In genomic region chr11:84642500-84642899, GRCh38 we compare ENCODE assay signal across 25 cellular contexts.
DNase-seq lines count a peak whose midpoint lies in the region; ATAC-seq and TF ChIP-seq lines count a peak whose summit lies in the region.
"Had no signal": no experiment of that assay in that cellular context is flagged by ENCODE, and none has a peak within 500 bp of the region (broad histone marks: within the 10 kb centered on the region; RNA-seq: fewer than 3 reads in every experiment).

No MANE protein-coding gene starts in this region.

- no peak overlapping the region for H4K8ac ChIP-seq in H9 (replicated peaks; ENCODE audit: insufficient read length, low read depth, low read length)

- H3K56ac ChIP-seq in H9 (ENCODE audit: insufficient read length, low read depth, low read length): no peak overlapping the region

- no peak overlapping the region for H3K27ac ChIP-seq in H9 (ENCODE audit: insufficient read length, low read depth, low read length)
- no peak overlapping the region for H3K27ac ChIP-seq in PC-3 (ENCODE audit: low read length)
- H3K27ac ChIP-seq in gastrocnemius medialis: no peak overlapping the region
- H3K27ac ChIP-seq: A549; BLaER1 treated with 17β-estradiol and CSF1 and Interleukin-3, amounts not matched to agents 10 nM and 100 nM had no signal

- no peak for ATAC-seq in PC-3
- no peak for ATAC-seq in gastrocnemius medialis
- no peak for ATAC-seq in stimulated activated naive CD8-positive, alpha-beta T cell treated with anti-CD3 and anti-CD28 coated beads, Interleukin-15, amount 100 ng/mL, for 72 hours
- ATAC-seq: A549, T-cell had no signal

- no peaks in the 10 kb centered on the region for H3K23me2 ChIP-seq in H9 (ENCODE audit: insufficient read length, low read depth, low read length, poor library complexity, severe bottlenecking)

- no peak overlapping the region for H2BK12ac ChIP-seq in H9 (ENCODE audit: insufficient read length, low read depth, low read length)

- H3K4me1 ChIP-seq in H9 (ENCODE audit: insufficient read depth, low read length) (no peaks in the 10 kb centered on the region; the same call in 1 of the 2 replicates), PC-3 (ENCODE audit: insufficient read depth, low read length) (no peaks in the 10 kb centered on the region), gastrocnemius medialis (no peaks in the 10 kb centered on the region)
- H3K4me1 ChIP-seq: A549; BLaER1 treated with 17β-estradiol and CSF1 and Interleukin-3, amounts not matched to agents 10 nM and 100 nM; Caco-2 had no signal

- no peaks in the 10 kb centered on the region for H3K79me1 ChIP-seq in H9 (ENCODE audit: insufficient read depth, low read depth, low read length, poor library complexity, severe bottlenecking)

- H3K27ac Mint-ChIP-seq in H9: no peak overlapping the region
- H3K27ac Mint-ChIP-seq in stimulated activated naive CD8-positive, alpha-beta T cell treated with anti-CD3 and anti-CD28 coated beads, Interleukin-15, amount 100 ng/mL, for 72 hours: no peak overlapping the region
- H3K27ac Mint-ChIP-seq in activated naive CD4-positive, alpha-beta T cell treated with anti-CD3 and anti-CD28 coated beads for 36 hours: no peak overlapping the region
- H3K27ac Mint-ChIP-seq: CD4-positive, alpha-beta memory T cell; HFFc6; T-cell had no signal

- H3K4me1 Mint-ChIP-seq in H9: peaks cover 17 to 19% of the 10 kb centered on the region in 2 experiments
- no peaks in the 10 kb centered on the region for H3K4me1 Mint-ChIP-seq in stimulated activated naive CD8-positive, alpha-beta T cell treated with anti-CD3 and anti-CD28 coated beads, Interleukin-15, amount 100 ng/mL, for 72 hours
- H3K4me1 Mint-ChIP-seq in activated naive CD4-positive, alpha-beta T cell treated with anti-CD3 and anti-CD28 coated beads for 36 hours (ENCODE audit: low read depth): no peaks in the 10 kb centered on the region
- H3K4me1 Mint-ChIP-seq: CD4-positive, alpha-beta memory T cell; T-cell had no signal

- no peaks in the 10 kb centered on the region for H3K27me3 Mint-ChIP-seq in H9 (ENCODE audit: low read depth)
- no peaks in the 10 kb centered on the region for H3K27me3 Mint-ChIP-seq in stimulated activated naive CD8-positive, alpha-beta T cell treated with anti-CD3 and anti-CD28 coated beads, Interleukin-15, amount 100 ng/mL, for 72 hours
- peaks cover 2% of the 10 kb centered on the region for H3K27me3 Mint-ChIP-seq in activated naive CD4-positive, alpha-beta T cell treated with anti-CD3 and anti-CD28 coated beads for 36 hours (ENCODE audit: low read depth)
- H3K27me3 Mint-ChIP-seq: CD4-positive, alpha-beta memory T cell; T-cell had no signal

- no peak overlapping the region for H2BK15ac ChIP-seq in H9 (ENCODE audit: low read depth, low read length)

- TF ChIP-seq POLR2A in gastrocnemius medialis (IDR thresholded peaks at IDR 0.05): no peak

- H4K91ac ChIP-seq in H9 (ENCODE audit: insufficient read length, low read depth, low read length): no peak overlapping the region

- no peak overlapping the region for H2BK20ac ChIP-seq in H9 (ENCODE audit: low read depth, low read length, poor library complexity, severe bottlenecking)

- no peaks in the 10 kb centered on the region for H4K20me1 ChIP-seq in H9 (ENCODE audit: control insufficient read depth, insufficient read depth, insufficient read length)
- no peaks in the 10 kb centered on the region for H4K20me1 ChIP-seq in PC-3 (ENCODE audit: low read length)
- H4K20me1 ChIP-seq: BLaER1 treated with 17β-estradiol and CSF1 and Interleukin-3, amounts not matched to agents 10 nM and 100 nM had no signal

- no peak overlapping the region for H2BK120ac ChIP-seq in H9 (ENCODE audit: low read depth, low read length, poor library complexity, severe bottlenecking)

- no peaks in the 10 kb centered on the region for H3F3A ChIP-seq in PC-3 (ENCODE audit: low read length, unreplicated experiment)

- H3K9me3 ChIP-seq in H9 (ENCODE audit: control insufficient read depth, low read depth, low read length) (no peaks in the 10 kb centered on the region), PC-3 (ENCODE audit: low read length) (no peaks in the 10 kb centered on the region), gastrocnemius medialis (no peaks in the 10 kb centered on the region)
- H3K9me3 ChIP-seq: A549; BLaER1 treated with 17β-estradiol and CSF1 and Interleukin-3, amounts not matched to agents 10 nM and 100 nM; Caco-2; HAP-1; MG63 had no signal

- BruUV-seq in PC-3 (replicated peaks; lab: Mats Ljungman, UMichigan): no TSS peak

- CTCF ChIA-PET in PC-3 (lab: Charles Lee): no interaction called here
- CTCF ChIA-PET in activated naive CD4-positive, alpha-beta T cell treated with anti-CD3 and anti-CD28 coated beads for 36 hours (lab: Charles Lee): interaction anchor here (0.5 to 0.6 kb wide), 2 partner anchors 24 to 419 kb away, joined by 3 read pairs; no protein-coding TSS in a partner anchor

- intact Hi-C loops in PC-3 (cut with micrococcal nuclease): no loop called here
- intact Hi-C loops in gastrocnemius medialis (cut with DNase I; ENCODE audit: low total_unique reads): no loop called here
- intact Hi-C loops in activated naive CD4-positive, alpha-beta T cell treated with anti-CD3 and anti-CD28 coated beads for 36 hours (cut with micrococcal nuclease): no loop called here

- H3K36me3 ChIP-seq in PC-3 (ENCODE audit: low read depth, low read length) (no peaks in the 10 kb centered on the region), gastrocnemius medialis (no peaks in the 10 kb centered on the region)
- H3K36me3 ChIP-seq: BLaER1 treated with 17β-estradiol and CSF1 and Interleukin-3, amounts not matched to agents 10 nM and 100 nM; HAP-1; MG63 had no signal

- H3K14ac ChIP-seq in H9 (ENCODE audit: insufficient read depth, low read length): no peak overlapping the region

- H3K27me3 ChIP-seq in H9 (ENCODE audit: insufficient read depth, low read length): no peaks in the 10 kb centered on the region
- H3K27me3 ChIP-seq in PC-3 (ENCODE audit: low read length): peaks cover 17% of the 10 kb centered on the region; the same call in 1 of the 2 replicates
- no peaks in the 10 kb centered on the region for H3K27me3 ChIP-seq in gastrocnemius medialis
- H3K27me3 ChIP-seq: BLaER1 treated with 17β-estradiol and CSF1 and Interleukin-3, amounts not matched to agents 10 nM and 100 nM; MG63 had no signal

- no peak overlapping the region for H2AK5ac ChIP-seq in H9 (ENCODE audit: insufficient read length, low read length)

- no peaks in the 10 kb centered on the region for H3K9me3 Mint-ChIP-seq in H9
- no peaks in the 10 kb centered on the region for H3K9me3 Mint-ChIP-seq in stimulated activated naive CD8-positive, alpha-beta T cell treated with anti-CD3 and anti-CD28 coated beads, Interleukin-15, amount 100 ng/mL, for 72 hours
- H3K9me3 Mint-ChIP-seq in activated naive CD4-positive, alpha-beta T cell treated with anti-CD3 and anti-CD28 coated beads for 36 hours: no peaks in the 10 kb centered on the region

- no peaks in the 10 kb centered on the region for H3K79me2 ChIP-seq in H9 (ENCODE audit: insufficient read depth, low read length)
- no peaks in the 10 kb centered on the region for H3K79me2 ChIP-seq in PC-3 (ENCODE audit: low read length)

- no peak overlapping the region for H3K18ac ChIP-seq in H9 (ENCODE audit: insufficient read length, low read depth, low read length)

- no peak overlapping the region for H3K4me2 ChIP-seq in H9 (ENCODE audit: insufficient read depth, insufficient read length, low read length)
- no peak overlapping the region for H3K4me2 ChIP-seq in PC-3 (ENCODE audit: low read length)
- H3K4me2 ChIP-seq: A549; BLaER1 treated with 17β-estradiol and CSF1 and Interleukin-3, amounts not matched to agents 10 nM and 100 nM had no signal

- H2AFZ ChIP-seq in H9 (ENCODE audit: low read length) (no peak overlapping the region), PC-3 (ENCODE audit: low read length) (no peak overlapping the region)

- TF ChIP-seq CTCF in H9 (conservative IDR thresholded peaks at IDR 0.05): 0 out of 3 replicates have a peak, but pooled peaks have one; percentile 22
- TF ChIP-seq CTCF in PC-3 (conservative IDR thresholded peaks at IDR 0.05; ENCODE audit: low read depth, low read length): 0 out of 2 replicates have a peak, but pooled peaks have one; percentile 11
- TF ChIP-seq CTCF in epithelial cell of proximal tubule (conservative IDR thresholded peaks at IDR 0.05; ENCODE audit: low read depth, low read length): peak; percentile 8
- TF ChIP-seq CTCF in gastrocnemius medialis (IDR thresholded peaks at IDR 0.05 in 4 of 5, conservative IDR thresholded peaks at IDR 0.05 in 1 of 5): no peak

- H3T11ph ChIP-seq in H9 (ENCODE audit: low read length): no peak overlapping the region

- DNase-seq in H9 (no peak), PC-3 (no peak), epithelial cell of proximal tubule (ENCODE audit: low read depth) (no peak), gastrocnemius medialis (no peak), medulla oblongata (ENCODE audit: extremely low spot score) (no peak)
- DNase-seq in stimulated activated naive CD8-positive, alpha-beta T cell treated with anti-CD3 and anti-CD28 coated beads, Interleukin-15, amount 100 ng/mL, for 72 hours: no peak
- DNase-seq in activated naive CD4-positive, alpha-beta T cell treated with anti-CD3 and anti-CD28 coated beads for 36 hours: no peak
- DNase-seq: AML-193; CD4-positive, alpha-beta memory T cell; DMS79 treated with DMSO at 0.1 percent for 48 hours; GF-D8; HFFc6; KBM-7; MG63; NCI-H1105 treated with DMSO at 0.1 percent for 48 hours; NCI-H146; NCI-H1930; NCI-H2227 treated with DMSO at 0.1 percent for 48 hours; NCI-H526 treated with DMSO at 0.1 percent for 48 hours; OCI-M1; T-cell had no signal

- no peak overlapping the region for H3K4me3 Mint-ChIP-seq in H9
- no peak overlapping the region for H3K4me3 Mint-ChIP-seq in stimulated activated naive CD8-positive, alpha-beta T cell treated with anti-CD3 and anti-CD28 coated beads, Interleukin-15, amount 100 ng/mL, for 72 hours
- H3K4me3 Mint-ChIP-seq in activated naive CD4-positive, alpha-beta T cell treated with anti-CD3 and anti-CD28 coated beads for 36 hours: no peak overlapping the region
- H3K4me3 Mint-ChIP-seq: CD4-positive, alpha-beta memory T cell; HFFc6; T-cell had no signal

- H2BK5ac ChIP-seq in H9 (ENCODE audit: insufficient read length, low read length): no peak overlapping the region

- in situ Hi-C loops in gastrocnemius medialis (cut with MboI; ENCODE audit: low sequenced_read_pairs in 4 of 4): no loop called here

- H3K36me3 Mint-ChIP-seq in H9 (ENCODE audit: insufficient read depth in 1 of 3, low read depth in 3 of 3): no peaks in the 10 kb centered on the region
- H3K36me3 Mint-ChIP-seq in activated naive CD4-positive, alpha-beta T cell treated with anti-CD3 and anti-CD28 coated beads for 36 hours (ENCODE audit: low read depth): no peaks in the 10 kb centered on the region
- H3K36me3 Mint-ChIP-seq: CD4-positive, alpha-beta memory T cell; T-cell had no signal

- H3K9ac ChIP-seq in H9 (ENCODE audit: extremely low read depth, insufficient read length, low read length): no peak overlapping the region
- H3K9ac ChIP-seq in PC-3 (ENCODE audit: low read length): no peak overlapping the region
- H3K9ac ChIP-seq: BLaER1 treated with 17β-estradiol and CSF1 and Interleukin-3, amounts not matched to agents 10 nM and 100 nM had no signal

- no peaks in the 10 kb centered on the region for H3K9me2 ChIP-seq in PC-3 (replicated peaks; ENCODE audit: low read length)

- H3K23ac ChIP-seq in H9 (ENCODE audit: insufficient read length, low read depth, low read length): no peak overlapping the region

- H3K4me3 ChIP-seq in PC-3 (ENCODE audit: low read length) (no peak overlapping the region), epithelial cell of proximal tubule (ENCODE audit: low read depth, low read length) (no peak overlapping the region), gastrocnemius medialis (no peak overlapping the region)
- H3K4me3 ChIP-seq: A549; BLaER1 treated with 17β-estradiol and CSF1 and Interleukin-3, amounts not matched to agents 10 nM and 100 nM; HAP-1; MG63 had no signal

- no peak overlapping the region for H4K5ac ChIP-seq in H9 (ENCODE audit: insufficient read length, low read depth, low read length)

- no peak overlapping the region for H3K4ac ChIP-seq in H9 (ENCODE audit: low read depth, low read length)

- POLR2A ChIA-PET in PC-3 (lab: Charles Lee; ENCODE audit: unreplicated experiment): no interaction called here

Comparison
In these comparisons a context has a peak if more than half of its experiments do, and no peak if none do; other contexts are left out.
1. CTCF ChIP-seq: peak in H9 (single experiment), PC-3 (single experiment) and epithelial cell of proximal tubule (single experiment); none in gastrocnemius medialis (0 of 5).